24 cellular contexts compared by ENCODE assay signal in genomic region chr7:24913791-24914464, GRCh38.
A peak's percentile ranks its signal among the peaks of the same experiment; 100 is the strongest.
DNase-seq lines count a peak whose midpoint lies in the region; ATAC-seq, FAIRE-seq and TF ChIP-seq lines count a peak whose summit lies in the region.
"Had no signal": no experiment of that assay in that cellular context is flagged by ENCODE, and none has a peak within 500 bp of the region (broad histone marks: within the 10 kb centered on the region; RNA-seq: fewer than 3 reads in every experiment).

No MANE protein-coding gene starts in this region.

- POLR2A ChIA-PET in SK-N-SH (lab: Yijun Ruan, JAX) (no interaction called here), K562 (lab: Yijun Ruan, JAX) (interaction anchor here (0.7 to 2.2 kb wide), 3 partner anchors 9 to 65 kb away, joined by 3 to 9 read pairs (median 5); no protein-coding TSS in a partner anchor)

- H3K27ac Mint-ChIP-seq in immature natural killer cell = peak overlapping the region in 2 of 6 donors; percentile 31 to 71
- H3K27ac Mint-ChIP-seq: B cell had no signal

- H3K9me2 ChIP-seq in SK-N-SH (no peaks in the 10 kb centered on the region), OCI-LY1 (ENCODE audit: low read depth, low read length) (no peaks in the 10 kb centered on the region)

- H3K9ac ChIP-seq in SK-N-SH = no peak overlapping the region
- no peak overlapping the region; the same call in 1 of the 2 replicates for H3K9ac ChIP-seq in OCI-LY1 (ENCODE audit: low read length)
- no peak overlapping the region for H3K9ac ChIP-seq in K562 (ENCODE audit: insufficient read depth in 1 of 2, low read depth in 2 of 2, low read length in 2 of 2)

- H3K4me2 ChIP-seq in SK-N-SH (no peak overlapping the region), OCI-LY1 (ENCODE audit: low read length) (peak overlapping the region; percentile 59), K562 (ENCODE audit: insufficient read depth, low read length) (no peak overlapping the region)

- in situ Hi-C loops in K562 (cut with MboI) = no loop called here
- in situ Hi-C loops in transverse colon (cut with MboI; ENCODE audit: low pct_ligation_motif_present in 1 of 4, low pct_unique_long_range_greater_than_20kb in 1 of 4, low sequenced_read_pairs in 3 of 4) = no loop called here

- H3F3A ChIP-seq in SK-N-SH (replicated peaks; ENCODE audit: insufficient read depth) (peaks cover 1% of the 10 kb centered on the region), OCI-LY1 (ENCODE audit: insufficient read depth, low read length) (no peaks in the 10 kb centered on the region)

- H3K27me3 ChIP-seq in SK-N-SH (ENCODE audit: insufficient read depth) (no peaks in the 10 kb centered on the region), OCI-LY1 (ENCODE audit: insufficient read depth, low read length) (no peaks in the 10 kb centered on the region), K562 (ENCODE audit: control insufficient read depth in 2 of 2, insufficient read depth in 2 of 2, low read length in 2 of 2) (no peaks in the 10 kb centered on the region), transverse colon (no peaks in the 10 kb centered on the region)
- H3K27me3 ChIP-seq: cardiac muscle cell, left lung, uterus had no signal

- no TSS peak for BruUV-seq in K562 (replicated peaks; lab: Mats Ljungman, UMichigan)

- no peak overlapping the region for H2AFZ ChIP-seq in SK-N-SH (ENCODE audit: low read depth)
- H2AFZ ChIP-seq in OCI-LY1 (ENCODE audit: low read length) = no peak overlapping the region
- H2AFZ ChIP-seq in K562 (ENCODE audit: low read depth, low read length) = no peak overlapping the region

- H3K4me1 Mint-ChIP-seq in immature natural killer cell = peaks cover 81 to 93% of the 10 kb centered on the region in 2 donors

- no peaks in the 10 kb centered on the region for H3K36me3 ChIP-seq in SK-N-SH (replicated peaks in 1 of 2; ENCODE audit: control insufficient read depth in 1 of 2, insufficient read depth in 2 of 2, low read length in 1 of 2)
- H3K36me3 ChIP-seq in OCI-LY1 (ENCODE audit: insufficient read depth, low read length) = peaks cover 6% of the 10 kb centered on the region; the same call in 1 of the 2 replicates
- peaks cover 2% of the 10 kb centered on the region; the same call in 1 of the 3 replicates for H3K36me3 ChIP-seq in K562 (ENCODE audit: control insufficient read depth, insufficient read depth, low read length)
- H3K36me3 ChIP-seq in transverse colon = no peaks in the 10 kb centered on the region
- H3K36me3 ChIP-seq: cardiac muscle cell, left lung, uterus had no signal

- TF ChIP-seq POLR2A in K562 (conservative IDR thresholded peaks at IDR 0.05) = no peak
- no peak for TF ChIP-seq POLR2A in transverse colon (IDR thresholded peaks at IDR 0.05)

- 94% methylated on average over 4 of the region's 4 CpGs for WGBS in SK-N-SH (ENCODE audit: low lambda C conversion rate)
- 63% methylated on average over 4 of the region's 4 CpGs for WGBS in K562 (ENCODE audit: insufficient coverage, low coverage, missing lambda C conversion rate)
- WGBS in transverse colon (ENCODE audit: low coverage in 1 of 2), 2 donors = 84 to 89% methylated on average over 4 of the region's 4 CpGs

- ATAC-seq in SK-N-SH treated with all-trans-retinoic acid at 6 μM for 48 hours = no peak
- peak; percentile 21; the same call in 1 of the 3 replicates for ATAC-seq in K562
- no peak for ATAC-seq in GM19397 (IDR thresholded peaks at IDR 0.05; ENCODE audit: unreplicated experiment)
- ATAC-seq: left lung, psoas muscle had no signal

- no peak overlapping the region for H3K4me3 ChIP-seq in SK-N-SH (ENCODE audit: low read depth in 2 of 2, low read length in 1 of 2)
- H3K4me3 ChIP-seq in OCI-LY1 (ENCODE audit: low read depth, low read length, poor library complexity, severe bottlenecking) = peak overlapping the region; percentile 18
- no peak overlapping the region for H3K4me3 ChIP-seq in K562
- H3K4me3 ChIP-seq in transverse colon = no peak overlapping the region
- H3K4me3 ChIP-seq: cardiac muscle cell, left lung, psoas muscle, uterus had no signal

- peaks cover 95% of the 10 kb centered on the region for H3K79me2 ChIP-seq in SK-N-SH (ENCODE audit: insufficient read depth)
- peaks cover 96% of the 10 kb centered on the region for H3K79me2 ChIP-seq in OCI-LY1 (ENCODE audit: insufficient read depth, low read length)
- H3K79me2 ChIP-seq in K562 (ENCODE audit: control insufficient read depth, insufficient read depth, low read length) = peaks cover 95% of the 10 kb centered on the region

- TF ChIP-seq EP300 in SK-N-SH (IDR thresholded peaks at IDR 0.05; ENCODE audit: borderline replicate concordance in 1 of 2, low read depth in 1 of 2, low read length in 1 of 2) (no peak), K562 (IDR thresholded peaks at IDR 0.05; ENCODE audit: low read length) (no peak), transverse colon (IDR thresholded peaks at IDR 0.05; ENCODE audit: low read depth) (no peak)

- H3K9me3 Mint-ChIP-seq in immature natural killer cell = no peaks in the 10 kb centered on the region

- peaks cover 14 to 28% of the 10 kb centered on the region in 2 experiments; a peak in 3 of 4 replicates for H3K4me1 ChIP-seq in SK-N-SH (ENCODE audit: control insufficient read depth in 1 of 2, insufficient read depth in 2 of 2, low read depth in 1 of 2, low read length in 1 of 2)
- H3K4me1 ChIP-seq in OCI-LY1 (ENCODE audit: insufficient read depth, low read length, severe bottlenecking) = peaks cover 99% of the 10 kb centered on the region
- peaks cover 26 to 68% of the 10 kb centered on the region in 2 experiments for H3K4me1 ChIP-seq in K562 (replicated peaks in 1 of 2; ENCODE audit: control insufficient read depth in 2 of 2, insufficient read depth in 2 of 2, low read length in 2 of 2)
- no peaks in the 10 kb centered on the region for H3K4me1 ChIP-seq in transverse colon
- H3K4me1 ChIP-seq: uterus had no signal

- TF ChIP-seq RAD21 in SK-N-SH (IDR thresholded peaks at IDR 0.05; ENCODE audit: low read length) (no peak), K562 (CRISPR knock-in tag; conservative IDR thresholded peaks at IDR 0.05 in 1 of 2, IDR thresholded peaks at IDR 0.05 in 1 of 2) (no peak)

- DNase-seq in SK-N-SH = no peak
- peak; percentile 19 for DNase-seq in A172 (ENCODE audit: low spot score)
- no peak for DNase-seq in K562 (ENCODE audit: extremely low read depth in 1 of 4, low spot score in 3 of 4)
- no peak for DNase-seq in transverse colon
- no peak for DNase-seq in immature natural killer cell
- DNase-seq: 8988T; activated CD4-positive, alpha-beta T cell treated with anti-CD3 and anti-CD28 coated beads for 48 hours; activated T-cell treated with anti-CD3 and anti-CD28 coated beads, Interleukin-2, amount 50 U/mL, for 48 hours; amniotic stem cell; GOT3; Kasumi-1; left lung; NCI-H1436; psoas muscle; SIG-M5; small intestine; stimulated activated CD4-positive, alpha-beta T cell treated with anti-CD3 and anti-CD28 coated beads, Interleukin-2, amount 100 ng/mL, for 48 hours; T1000; uterus had no signal

- H3K27ac ChIP-seq in SK-N-SH (ENCODE audit: low read depth in 2 of 2, low read length in 1 of 2) (no peak overlapping the region), OCI-LY1 (ENCODE audit: low read depth, low read length, poor library complexity, severe bottlenecking) (peak overlapping the region; percentile 78), K562 (ENCODE audit: extremely low read depth, low read depth, low read length) (no peak overlapping the region), transverse colon (no peak overlapping the region)
- H3K27ac ChIP-seq: cardiac muscle cell, left lung, psoas muscle, uterus had no signal

- CTCF ChIA-PET in SK-N-SH (lab: Yijun Ruan, JAX) (interaction anchor here (0.6 to 2.1 kb wide), 2 partner anchors 44 to 180 kb away, joined by 3 to 7 read pairs; no protein-coding TSS in a partner anchor), K562 (lab: Yijun Ruan, JAX; ENCODE audit: low intra/inter-chr PET ratio) (no interaction called here)

- H3K4me3 Mint-ChIP-seq in immature natural killer cell = peak overlapping the region in 1 of 5 donors; percentile 77
- H3K4me3 Mint-ChIP-seq: B cell had no signal

- peaks cover 3 to 9% (median 7%) of the 10 kb centered on the region in 3 donors for H3K36me3 Mint-ChIP-seq in immature natural killer cell

- FAIRE-seq in K562 (lab: Jason Lieb, UNC) = no peak
- FAIRE-seq: small intestine had no signal

- peaks cover 0 to 5% (median 3%) of the 10 kb centered on the region in 3 donors for H3K27me3 Mint-ChIP-seq in immature natural killer cell (ENCODE audit: low read depth in 3 of 3)
- H3K27me3 Mint-ChIP-seq: B cell had no signal

- TF ChIP-seq CTCF in SK-N-SH (IDR thresholded peaks at IDR 0.05) = no peak
- TF ChIP-seq CTCF in OCI-LY1 (IDR thresholded peaks at IDR 0.05; ENCODE audit: low read length) = no peak
- no peak for TF ChIP-seq CTCF in K562 (IDR thresholded peaks at IDR 0.05 in 2 of 3, conservative IDR thresholded peaks at IDR 0.05 in 1 of 3; ENCODE audit: insufficient read depth in 2 of 3, low read depth in 1 of 3, low read length in 3 of 3)
- no peak for TF ChIP-seq CTCF in transverse colon (IDR thresholded peaks at IDR 0.05)

- intact Hi-C loops in K562 (cut with micrococcal nuclease) (no loop called here), transverse colon (cut with DNase I; ENCODE audit: low total_unique reads) (no loop called here)

- H3K9me3 ChIP-seq in SK-N-SH (no peaks in the 10 kb centered on the region), OCI-LY1 (ENCODE audit: low read length) (no peaks in the 10 kb centered on the region), K562 (replicated peaks; ENCODE audit: control insufficient read depth, insufficient read depth, low read depth, low read length) (no peaks in the 10 kb centered on the region), transverse colon (no peaks in the 10 kb centered on the region)
- H3K9me3 ChIP-seq: left lung, psoas muscle, uterus had no signal

- H4K20me1 ChIP-seq in SK-N-SH (ENCODE audit: insufficient read depth) (no peaks in the 10 kb centered on the region), OCI-LY1 (ENCODE audit: insufficient read depth, low read length) (no peaks in the 10 kb centered on the region), K562 (replicated peaks; ENCODE audit: control insufficient read depth, insufficient read depth, low read length) (no peaks in the 10 kb centered on the region)

- H3K9me1 ChIP-seq in K562 (ENCODE audit: control insufficient read depth, insufficient read depth, low read length) = peaks cover 5% of the 10 kb centered on the region

TF ChIP-seq in SK-N-SH treated with all-trans-retinoic acid at 6 μM for 48 hours, 23 proteins besides CTCF, POLR2A, EP300 and RAD21 (continues in another document):
- no peak for TF ChIP-seq ZFP3 (CRISPR knock-in tag; IDR thresholded peaks at IDR 0.05)
- TF ChIP-seq PPARA (CRISPR knock-in tag; IDR thresholded peaks at IDR 0.05; ENCODE audit: borderline replicate concordance) = no peak

TF ChIP-seq in K562, 482 proteins besides CTCF, POLR2A, EP300 and RAD21:
- TF ChIP-seq EHMT2 (IDR thresholded peaks at IDR 0.05) (peak; percentile 81), E2F5 (CRISPR knock-in tag; IDR thresholded peaks at IDR 0.05) (no peak), HDAC2 (IDR thresholded peaks at IDR 0.05) (no peak)
TF ChIP-seq in K562: peak in this region for 1.

Comparison
In these comparisons a context has a peak if more than half of its experiments do, and no peak if none do; other contexts are left out.
1. Of the 27 proteins assayed by ChIP-seq in both K562 and SK-N-SH: peak only in K562: none; only in SK-N-SH: REST; in both: none; in neither: 26.